ENCODE assay signal across 10 cellular contexts in the genomic region with DNA sequence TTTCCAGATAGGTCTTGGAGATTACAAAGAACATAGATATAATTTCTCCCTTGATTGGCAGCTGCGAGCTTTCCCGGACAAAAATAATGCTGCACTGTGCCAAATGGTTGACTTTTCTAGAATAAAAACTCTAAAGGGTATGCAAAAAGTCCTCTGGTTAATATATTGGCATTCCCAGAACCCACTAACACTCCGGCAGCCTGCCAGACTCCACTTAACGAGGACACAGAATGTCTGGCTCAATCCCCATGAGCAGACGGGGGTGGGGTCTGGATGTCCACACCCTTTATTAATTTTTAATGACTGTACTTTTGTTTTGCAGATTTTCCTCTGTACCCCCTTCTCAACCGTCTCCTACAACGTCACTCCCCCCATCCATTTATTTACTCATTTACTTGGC. TPM values are rescaled to one million over a fixed set of nuclear protein-coding genes. Genes with fewer than 3 reads are reported as not detected.
A peak's percentile ranks its signal among the peaks of the same experiment; 100 is the strongest.
DNase-seq lines count a peak whose midpoint lies in the region; ATAC-seq and TF ChIP-seq lines count a peak whose summit lies in the region.
"Had no signal": no experiment of that assay in that cellular context is flagged by ENCODE, and none has a peak within 500 bp of the region (broad histone marks: within the 10 kb centered on the region; RNA-seq: fewer than 3 reads in every experiment).

No MANE protein-coding gene starts in this region.

- no peak overlapping the region for H3K27ac Mint-ChIP-seq in WTC11
- H3K27ac Mint-ChIP-seq: activated CD4-positive, alpha-beta T cell treated with anti-CD3 and anti-CD28 coated beads for 36 hours; stimulated activated effector memory CD8-positive, alpha-beta T cell treated with anti-CD3 and anti-CD28 coated beads, Interleukin-12 subunit alpha, Interleukin-12 subunit beta, amount 100 ng/mL, for 72 hours had no signal

- CTCF ChIA-PET in WTC11 (lab: Charles Lee), result no interaction called here

- H3K4me3 ChIP-seq in astrocyte of the spinal cord (ENCODE audit: low read depth, low read length) (no peak overlapping the region), lower lobe of right lung (peak overlapping the region; percentile 2), upper lobe of right lung (no peak overlapping the region)

- no peak overlapping the region for H3K27ac ChIP-seq in lower lobe of right lung
- H3K27ac ChIP-seq in upper lobe of right lung, result peak overlapping the region; percentile 44

- no peak overlapping the region for H3K4me3 Mint-ChIP-seq in WTC11
- H3K4me3 Mint-ChIP-seq: activated CD4-positive, alpha-beta T cell treated with anti-CD3 and anti-CD28 coated beads for 36 hours; stimulated activated effector memory CD8-positive, alpha-beta T cell treated with anti-CD3 and anti-CD28 coated beads, Interleukin-12 subunit alpha, Interleukin-12 subunit beta, amount 100 ng/mL, for 72 hours had no signal

- peaks cover 65% of the 10 kb centered on the region for H3K4me1 ChIP-seq in lower lobe of right lung
- peaks cover 48% of the 10 kb centered on the region for H3K4me1 ChIP-seq in upper lobe of right lung

- peaks cover 27% of the 10 kb centered on the region for H3K27me3 Mint-ChIP-seq in WTC11 (ENCODE audit: low read depth)

- H3K36me3 ChIP-seq in lower lobe of right lung (no peaks in the 10 kb centered on the region), upper lobe of right lung (no peaks in the 10 kb centered on the region)

- intact Hi-C loops in lower lobe of right lung (cut with DNase I), result no loop called here
- intact Hi-C loops in upper lobe of right lung (cut with DNase I), result no loop called here

- peaks cover 9% of the 10 kb centered on the region for H3K27me3 ChIP-seq in lower lobe of right lung (ENCODE audit: low read depth)
- no peaks in the 10 kb centered on the region for H3K27me3 ChIP-seq in upper lobe of right lung

- no peaks in the 10 kb centered on the region for H3K36me3 Mint-ChIP-seq in WTC11
- H3K36me3 Mint-ChIP-seq: stimulated activated effector memory CD8-positive, alpha-beta T cell treated with anti-CD3 and anti-CD28 coated beads, Interleukin-12 subunit alpha, Interleukin-12 subunit beta, amount 100 ng/mL, for 72 hours had no signal

- ATAC-seq in lower lobe of right lung (peak in 1 of 2 donors; percentile 6), upper lobe of right lung (no peak), GM21717 (IDR thresholded peaks at IDR 0.05; ENCODE audit: unreplicated experiment) (no peak), WTC11 (no peak), GM21786 (IDR thresholded peaks at IDR 0.05; ENCODE audit: unreplicated experiment) (no peak)
- ATAC-seq: activated CD4-positive, alpha-beta T cell treated with anti-CD3 and anti-CD28 coated beads for 36 hours; stimulated activated effector memory CD8-positive, alpha-beta T cell treated with anti-CD3 and anti-CD28 coated beads, Interleukin-12 subunit alpha, Interleukin-12 subunit beta, amount 100 ng/mL, for 72 hours had no signal

- POLR2A ChIA-PET in WTC11 (lab: Charles Lee), result no interaction called here

- DNase-seq in NCI-H2196 (lab: John Stamatoyannopoulos, UW; ENCODE audit: unreplicated experiment), result peak; percentile 37
- DNase-seq in NCI-H2196 treated with DMSO at 0.1 percent for 48 hours (lab: John Stamatoyannopoulos, UW; ENCODE audit: unreplicated experiment), result no peak
- DNase-seq in astrocyte of the spinal cord (ENCODE audit: low read depth, low spot score), result peak; percentile 38
- DNase-seq in lower lobe of right lung, result no peak
- no peak for DNase-seq in upper lobe of right lung
- no peak for DNase-seq in WTC11 (ENCODE audit: low spot score)
- DNase-seq: activated CD4-positive, alpha-beta T cell treated with anti-CD3 and anti-CD28 coated beads for 36 hours had no signal

- TF ChIP-seq CTCF in astrocyte of the spinal cord (IDR thresholded peaks at IDR 0.05; ENCODE audit: low read depth, low read length) (no peak), lower lobe of right lung (IDR thresholded peaks at IDR 0.05) (no peak), upper lobe of right lung (IDR thresholded peaks at IDR 0.05) (no peak), WTC11 (IDR thresholded peaks at IDR 0.05) (no peak)

- H3K9me3 ChIP-seq in lower lobe of right lung, result no peaks in the 10 kb centered on the region
- H3K9me3 ChIP-seq in upper lobe of right lung, result no peaks in the 10 kb centered on the region

- H3K9me3 Mint-ChIP-seq in WTC11, result peaks cover 3% of the 10 kb centered on the region
- H3K9me3 Mint-ChIP-seq: stimulated activated effector memory CD8-positive, alpha-beta T cell treated with anti-CD3 and anti-CD28 coated beads, Interleukin-12 subunit alpha, Interleukin-12 subunit beta, amount 100 ng/mL, for 72 hours had no signal

- in situ Hi-C loops in astrocyte of the spinal cord (cut with HindIII; ENCODE audit: low sequenced_read_pairs), result no loop called here

- peaks cover 34% of the 10 kb centered on the region for H3K4me1 Mint-ChIP-seq in WTC11

TF ChIP-seq in WTC11, 78 proteins besides CTCF, POLR2A, EP300 and RAD21:
- no peak for TF ChIP-seq ZBTB21 (CRISPR knock-in tag; IDR thresholded peaks at IDR 0.05; ENCODE audit: borderline replicate concordance)
- no peak for TF ChIP-seq NFATC4 (CRISPR knock-in tag; IDR thresholded peaks at IDR 0.05)
- no peak for TF ChIP-seq IRF2 (CRISPR knock-in tag; IDR thresholded peaks at IDR 0.05; ENCODE audit: borderline replicate concordance, low read depth)
- TF ChIP-seq TCF7 (CRISPR knock-in tag; IDR thresholded peaks at IDR 0.05; ENCODE audit: low read depth), result no peak
- TF ChIP-seq RORB (CRISPR knock-in tag; IDR thresholded peaks at IDR 0.05), result no peak
- TF ChIP-seq, protein P1, sequence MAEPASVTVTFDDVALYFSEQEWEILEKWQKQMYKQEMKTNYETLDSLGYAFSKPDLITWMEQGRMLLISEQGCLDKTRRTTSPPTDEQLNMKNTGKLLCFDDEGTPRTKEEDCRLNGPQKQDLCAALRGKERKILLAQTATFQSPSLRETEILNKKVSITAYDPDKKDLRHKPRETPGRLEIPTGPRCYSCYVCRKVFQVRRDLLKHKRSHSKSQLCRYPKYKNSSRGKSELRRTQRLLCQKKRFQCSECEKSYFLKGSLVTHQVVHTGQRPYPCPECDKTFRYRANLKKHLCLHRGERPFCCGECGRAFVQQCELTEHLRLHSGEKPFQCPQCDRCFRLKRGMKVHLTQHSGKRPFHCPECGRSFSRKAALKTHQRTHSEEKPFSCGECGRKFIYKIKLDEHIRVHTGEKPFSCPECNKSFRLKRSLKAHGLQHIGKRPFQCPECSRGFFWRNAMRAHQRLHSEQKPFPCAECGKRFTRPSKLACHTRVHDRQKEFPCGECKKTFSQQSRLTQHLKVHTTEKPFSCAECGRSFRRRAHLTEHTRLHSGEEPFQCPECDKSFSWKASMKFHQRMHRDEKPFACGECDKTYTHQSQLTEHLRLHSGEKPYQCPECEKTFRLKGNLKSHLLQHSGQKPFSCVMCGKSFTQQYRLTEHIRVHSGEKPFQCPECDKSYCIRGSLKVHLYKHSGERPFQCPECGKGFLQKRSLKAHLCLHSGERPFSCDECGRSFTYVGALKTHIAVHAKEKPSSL (CRISPR knock-in tag; conservative IDR thresholded peaks at IDR 0.05), result no peak
- no peak for TF ChIP-seq SMAD3 (CRISPR knock-in tag; IDR thresholded peaks at IDR 0.05; ENCODE audit: borderline replicate concordance)

RNA-seq across cellular contexts. Expression of a gene that starts 3.3 kb away (rescaled TPM):
- 24.6 TPM for total RNA-seq in lower lobe of right lung
- total RNA-seq in upper lobe of right lung, result 18.4 TPM
- total RNA-seq in WTC11 (2021), result 2.9 to 6.2 TPM (median 3.0 TPM) in 3 replicates

Comparison
In these comparisons a context has a peak if more than half of its experiments do, and no peak if none do; other contexts are left out.
1. DNase-seq: peak in NCI-H2196 (single experiment) and astrocyte of the spinal cord (single experiment); none in NCI-H2196 treated with DMSO at 0.1 percent for 48 hours (single experiment), lower lobe of right lung (single experiment), upper lobe of right lung (single experiment) and WTC11 (single experiment).